Comparison of ENCODE assay signal across 8 cellular contexts in the genomic region with DNA sequence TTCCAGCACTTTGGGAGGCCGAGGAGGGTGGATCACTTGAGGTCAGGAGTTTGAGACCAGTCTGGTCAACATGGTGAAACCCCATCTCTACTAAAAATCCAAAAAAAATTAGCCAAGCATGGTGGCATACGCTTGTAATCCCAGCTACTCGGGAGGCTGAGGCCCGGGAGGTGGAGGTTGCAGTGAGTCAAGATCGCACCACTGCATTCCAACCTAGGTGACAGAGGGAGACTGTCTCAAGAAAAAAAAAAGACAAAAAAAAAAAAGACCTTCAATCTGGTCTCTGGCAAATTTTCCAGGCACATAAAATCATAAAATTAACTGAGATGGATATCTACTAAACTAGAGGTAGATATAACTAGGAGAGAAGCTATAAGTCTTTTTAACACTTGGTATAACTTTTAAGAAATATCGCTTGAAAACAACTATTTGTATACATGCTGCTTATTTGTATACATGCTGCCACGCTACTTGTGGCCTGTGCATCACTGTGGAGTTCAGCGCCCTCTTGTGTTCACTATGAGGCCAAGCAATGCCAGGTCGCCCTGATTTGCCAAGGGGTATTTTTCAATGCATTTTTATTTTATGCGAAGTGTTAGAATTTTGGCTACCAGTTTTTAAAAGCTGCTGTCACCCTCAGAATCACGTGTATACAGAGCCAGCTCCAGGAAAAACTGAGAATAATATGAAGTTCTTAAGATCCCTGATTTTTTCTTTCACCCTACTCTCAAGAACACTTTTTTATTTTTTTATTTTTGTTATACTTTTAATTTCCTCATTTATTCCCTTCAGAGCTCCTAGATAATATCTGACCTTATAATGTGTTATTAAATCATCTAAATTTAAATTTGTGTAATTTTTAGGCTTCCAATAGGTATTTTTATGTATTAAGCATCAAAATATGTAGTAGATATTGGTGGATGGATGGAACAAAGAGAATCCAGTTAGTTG. TPM values are rescaled to one million over a fixed set of nuclear protein-coding genes. Genes with fewer than 3 reads are reported as not detected.
DNase-seq lines count a peak whose midpoint lies in the region; ATAC-seq and TF ChIP-seq lines count a peak whose summit lies in the region.

No MANE protein-coding gene starts in this region.

- CTCF ChIA-PET in activated naive CD4-positive, alpha-beta T cell treated with anti-CD3 and anti-CD28 coated beads, Interleukin-2, amount 10 ng/mL, durations not matched to agents 7 days and 5 days (lab: Charles Lee): interaction anchor here (0.6 to 2.6 kb wide), 24 partner anchors 8 to 808 kb away, joined by 3 to 18 read pairs (median 3); no protein-coding TSS in a partner anchor

- no peak overlapping the region for H3K4me3 Mint-ChIP-seq in activated naive CD4-positive, alpha-beta T cell treated with anti-CD3 and anti-CD28 coated beads, Interleukin-2, amount 10 ng/mL, durations not matched to agents 7 days and 5 days

- DNase-seq in COR-L47 (lab: John Stamatoyannopoulos, UW) (peak; percentile 63), SK-MEL-5 (ENCODE audit: low read depth, low spot score) (peak; percentile 88), Right ventricle myocardium inferior (ENCODE audit: missing footprints) (peak; percentile 79), posterior cingulate gyrus (peak in 8 of 10 donors; percentile 45 to 91 (median 61))
- peak; percentile 73 for DNase-seq in activated naive CD4-positive, alpha-beta T cell treated with anti-CD3 and anti-CD28 coated beads, Interleukin-2, amount 10 ng/mL, durations not matched to agents 7 days and 5 days

- TF ChIP-seq CTCF in LNCAP (IDR thresholded peaks at IDR 0.05): peak; percentile 96

- H3K27ac Mint-ChIP-seq in activated naive CD4-positive, alpha-beta T cell treated with anti-CD3 and anti-CD28 coated beads, Interleukin-2, amount 10 ng/mL, durations not matched to agents 7 days and 5 days: no peak overlapping the region

- H3K27me3 Mint-ChIP-seq in activated naive CD4-positive, alpha-beta T cell treated with anti-CD3 and anti-CD28 coated beads, Interleukin-2, amount 10 ng/mL, durations not matched to agents 7 days and 5 days: peaks cover 12% of the 10 kb centered on the region

- H3K36me3 Mint-ChIP-seq in activated naive CD4-positive, alpha-beta T cell treated with anti-CD3 and anti-CD28 coated beads, Interleukin-2, amount 10 ng/mL, durations not matched to agents 7 days and 5 days: no peaks in the 10 kb centered on the region

- no peaks in the 10 kb centered on the region for H3K9me3 Mint-ChIP-seq in activated naive CD4-positive, alpha-beta T cell treated with anti-CD3 and anti-CD28 coated beads, Interleukin-2, amount 10 ng/mL, durations not matched to agents 7 days and 5 days

- in situ Hi-C loops in SK-MEL-5 (cut with HindIII; ENCODE audit: low pct_unique_long_range_greater_than_20kb, low sequenced_read_pairs): no loop called here

- peak; percentile 82 for ATAC-seq in GM21515 (IDR thresholded peaks at IDR 0.05; ENCODE audit: unreplicated experiment)
- no peak for ATAC-seq in Right ventricle myocardium inferior
- no peak for ATAC-seq in GM18858 (IDR thresholded peaks at IDR 0.05; ENCODE audit: unreplicated experiment)

- peaks cover 5% of the 10 kb centered on the region for H3K4me1 Mint-ChIP-seq in activated naive CD4-positive, alpha-beta T cell treated with anti-CD3 and anti-CD28 coated beads, Interleukin-2, amount 10 ng/mL, durations not matched to agents 7 days and 5 days

- intact Hi-C loops in Right ventricle myocardium inferior (cut with DNase I) (no loop called here), posterior cingulate gyrus (cut with DNase I) (loop anchor here (10.0 kb wide), 1 partner anchor 524 kb away; the partner anchor contains the start of gene PALS2)

RNA-seq across cellular contexts. Expression of gene CYCS, which starts 26.7 kb away (rescaled TPM):
- 359 and 365 TPM in 2 replicates for total RNA-seq in SK-MEL-5 (2014; rRNA removed; shearing (Covaris generic))
- 223 and 241 TPM in 2 replicates for polyA plus RNA-seq in SK-MEL-5 (2015; cell fraction: cytosol; rRNA removed)
- 56.6 and 57.5 TPM in 2 replicates for polyA plus RNA-seq in SK-MEL-5 (2015; cell fraction: nucleus; rRNA removed)
- total RNA-seq in Right ventricle myocardium inferior: 699 TPM
